In the genomic region with DNA sequence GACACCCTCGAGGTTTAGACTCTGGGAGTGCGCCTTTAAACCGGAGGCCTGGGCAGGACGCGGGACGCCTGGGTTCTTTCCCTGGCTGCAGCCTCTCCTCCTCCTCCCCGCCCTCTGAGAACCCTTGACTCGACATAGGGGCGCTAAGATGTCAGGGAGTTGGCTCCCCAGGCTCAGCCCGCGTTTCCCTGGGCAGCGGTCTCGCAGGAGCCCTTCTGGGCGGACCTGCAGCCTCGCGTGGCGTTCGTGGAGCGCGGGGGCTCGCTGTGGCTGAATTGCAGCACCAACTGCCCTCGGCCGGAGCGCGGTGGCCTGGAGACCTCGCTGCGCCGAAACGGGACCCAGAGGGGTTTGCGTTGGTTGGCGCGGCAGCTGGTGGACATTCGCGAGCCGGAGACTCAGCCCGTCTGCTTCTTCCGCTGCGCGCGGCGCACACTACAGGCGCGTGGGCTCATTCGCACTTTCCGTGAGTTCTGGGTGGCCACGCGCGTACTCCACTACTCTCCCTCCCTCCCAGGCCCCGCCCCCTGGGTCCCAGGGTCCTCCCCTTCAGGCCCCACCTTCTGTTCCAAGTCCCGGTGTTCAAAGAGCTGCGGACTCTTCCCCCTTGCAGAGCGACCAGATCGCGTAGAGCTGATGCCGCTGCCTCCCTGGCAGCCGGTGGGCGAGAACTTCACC, we compare ENCODE assay signal across 1 cellular context.
A peak's percentile ranks its signal among the peaks of the same experiment; 100 is the strongest.
TF ChIP-seq lines count a peak whose summit lies in the region.

No MANE protein-coding gene starts in this region.

TF ChIP-seq in K562, 482 proteins besides CTCF, POLR2A, EP300 and RAD21 (continued from another document and continues in another):
- TF ChIP-seq ETS2 (tag; IDR thresholded peaks at IDR 0.05; ENCODE audit: borderline replicate concordance, poor library complexity, severe bottlenecking) (no peak), CREB1 (IDR thresholded peaks at IDR 0.05) (no peak), CREB1 (CRISPR knock-in tag; IDR thresholded peaks at IDR 0.05) (peak; percentile 47; the same call in 1 of the 2 replicates), SNIP1 (IDR thresholded peaks at IDR 0.05; ENCODE audit: low read depth) (no peak), EHMT2 (IDR thresholded peaks at IDR 0.05) (no peak), ZNF282 (CRISPR knock-in tag; IDR thresholded peaks at IDR 0.05) (no peak), MCM7 (IDR thresholded peaks at IDR 0.05) (no peak), ZNF707 (CRISPR knock-in tag; conservative IDR thresholded peaks at IDR 0.05) (no peak), CREB3 (tag; conservative IDR thresholded peaks at IDR 0.05; ENCODE audit: low read depth) (no peak), KAT8 (IDR thresholded peaks at IDR 0.05; ENCODE audit: low read depth) (no peak), RFX1 (IDR thresholded peaks at IDR 0.05) (no peak), ZKSCAN8 (CRISPR knock-in tag; IDR thresholded peaks at IDR 0.05) (no peak), SREBF2 (CRISPR knock-in tag; IDR thresholded peaks at IDR 0.05) (0 out of 2 replicates have a peak, but pooled peaks have one; percentile 72), SMAD3 (CRISPR knock-in tag; conservative IDR thresholded peaks at IDR 0.05) (no peak), ZNF551 (CRISPR knock-in tag; IDR thresholded peaks at IDR 0.05) (no peak), GABPB1 (CRISPR knock-in tag; IDR thresholded peaks at IDR 0.05) (peak; percentile 54), CBFA2T3 (IDR thresholded peaks at IDR 0.05) (no peak), ZNF143 (CRISPR knock-in tag; IDR thresholded peaks at IDR 0.05) (no peak), ZNF764 (CRISPR knock-in tag; IDR thresholded peaks at IDR 0.05; ENCODE audit: low read depth) (no peak), GABPB2 (CRISPR knock-in tag; conservative IDR thresholded peaks at IDR 0.05) (no peak), GTF3C2 (IDR thresholded peaks at IDR 0.05; ENCODE audit: borderline replicate concordance, extremely low read depth, insufficient read length) (no peak), E2F4 (CRISPR knock-in tag; IDR thresholded peaks at IDR 0.05; ENCODE audit: low read depth) (no peak), HIVEP1 (CRISPR knock-in tag; IDR thresholded peaks at IDR 0.05) (no peak), IFI16 (CRISPR knock-in tag; IDR thresholded peaks at IDR 0.05) (no peak), FOXA3 (CRISPR knock-in tag; conservative IDR thresholded peaks at IDR 0.05 in 1 of 2, IDR thresholded peaks at IDR 0.05 in 1 of 2) (no peak), HNRNPH1 (optimal IDR thresholded peaks at IDR 0.05; ENCODE audit: low read depth, low read length) (no peak), SRSF3 (IDR thresholded peaks at IDR 0.05; ENCODE audit: insufficient read depth, low read length) (no peak), MLX (CRISPR knock-in tag; conservative IDR thresholded peaks at IDR 0.05) (no peak), XRCC5 (IDR thresholded peaks at IDR 0.05; ENCODE audit: low read depth, low read length) (no peak), ELF1 (tag; IDR thresholded peaks at IDR 0.05) (no peak), PATZ1 (CRISPR knock-in tag; IDR thresholded peaks at IDR 0.05; ENCODE audit: borderline replicate concordance) (no peak), ZEB2 (IDR thresholded peaks at IDR 0.05) (no peak), KDM4B (IDR thresholded peaks at IDR 0.05; ENCODE audit: borderline replicate concordance in 2 of 2, low read depth in 1 of 2) (no peak), ZC3H11A (IDR thresholded peaks at IDR 0.05; ENCODE audit: low read depth, low read length) (0 out of 2 replicates have a peak, but pooled peaks have one; percentile 10), E2F6 (IDR thresholded peaks at IDR 0.05; ENCODE audit: borderline replicate concordance in 1 of 2, extremely low read depth in 1 of 2, insufficient read depth in 1 of 2, insufficient read length in 1 of 2, low read depth in 1 of 2, low read length in 1 of 2, poor library complexity in 1 of 2, severe bottlenecking in 1 of 2) (peak in 1 of 2 experiments; percentile 67), GATAD2B (IDR thresholded peaks at IDR 0.05; ENCODE audit: borderline replicate concordance) (no peak), E2F3 (CRISPR knock-in tag; IDR thresholded peaks at IDR 0.05) (no peak), LEF1 (IDR thresholded peaks at IDR 0.05) (no peak), HDAC6 (IDR thresholded peaks at IDR 0.05; ENCODE audit: low read depth, low read length) (no peak), ELK3 (CRISPR knock-in tag; IDR thresholded peaks at IDR 0.05) (no peak), HNRNPUL1 (IDR thresholded peaks at IDR 0.05; ENCODE audit: low read length) (no peak), MAFG (tag; conservative IDR thresholded peaks at IDR 0.05) (no peak)
- TF ChIP-seq, protein P1, sequence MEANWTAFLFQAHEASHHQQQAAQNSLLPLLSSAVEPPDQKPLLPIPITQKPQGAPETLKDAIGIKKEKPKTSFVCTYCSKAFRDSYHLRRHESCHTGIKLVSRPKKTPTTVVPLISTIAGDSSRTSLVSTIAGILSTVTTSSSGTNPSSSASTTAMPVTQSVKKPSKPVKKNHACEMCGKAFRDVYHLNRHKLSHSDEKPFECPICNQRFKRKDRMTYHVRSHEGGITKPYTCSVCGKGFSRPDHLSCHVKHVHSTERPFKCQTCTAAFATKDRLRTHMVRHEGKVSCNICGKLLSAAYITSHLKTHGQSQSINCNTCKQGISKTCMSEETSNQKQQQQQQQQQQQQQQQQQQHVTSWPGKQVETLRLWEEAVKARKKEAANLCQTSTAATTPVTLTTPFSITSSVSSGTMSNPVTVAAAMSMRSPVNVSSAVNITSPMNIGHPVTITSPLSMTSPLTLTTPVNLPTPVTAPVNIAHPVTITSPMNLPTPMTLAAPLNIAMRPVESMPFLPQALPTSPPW (CRISPR knock-in tag; IDR thresholded peaks at IDR 0.05), result peak; percentile 74
- TF ChIP-seq, protein P2, sequence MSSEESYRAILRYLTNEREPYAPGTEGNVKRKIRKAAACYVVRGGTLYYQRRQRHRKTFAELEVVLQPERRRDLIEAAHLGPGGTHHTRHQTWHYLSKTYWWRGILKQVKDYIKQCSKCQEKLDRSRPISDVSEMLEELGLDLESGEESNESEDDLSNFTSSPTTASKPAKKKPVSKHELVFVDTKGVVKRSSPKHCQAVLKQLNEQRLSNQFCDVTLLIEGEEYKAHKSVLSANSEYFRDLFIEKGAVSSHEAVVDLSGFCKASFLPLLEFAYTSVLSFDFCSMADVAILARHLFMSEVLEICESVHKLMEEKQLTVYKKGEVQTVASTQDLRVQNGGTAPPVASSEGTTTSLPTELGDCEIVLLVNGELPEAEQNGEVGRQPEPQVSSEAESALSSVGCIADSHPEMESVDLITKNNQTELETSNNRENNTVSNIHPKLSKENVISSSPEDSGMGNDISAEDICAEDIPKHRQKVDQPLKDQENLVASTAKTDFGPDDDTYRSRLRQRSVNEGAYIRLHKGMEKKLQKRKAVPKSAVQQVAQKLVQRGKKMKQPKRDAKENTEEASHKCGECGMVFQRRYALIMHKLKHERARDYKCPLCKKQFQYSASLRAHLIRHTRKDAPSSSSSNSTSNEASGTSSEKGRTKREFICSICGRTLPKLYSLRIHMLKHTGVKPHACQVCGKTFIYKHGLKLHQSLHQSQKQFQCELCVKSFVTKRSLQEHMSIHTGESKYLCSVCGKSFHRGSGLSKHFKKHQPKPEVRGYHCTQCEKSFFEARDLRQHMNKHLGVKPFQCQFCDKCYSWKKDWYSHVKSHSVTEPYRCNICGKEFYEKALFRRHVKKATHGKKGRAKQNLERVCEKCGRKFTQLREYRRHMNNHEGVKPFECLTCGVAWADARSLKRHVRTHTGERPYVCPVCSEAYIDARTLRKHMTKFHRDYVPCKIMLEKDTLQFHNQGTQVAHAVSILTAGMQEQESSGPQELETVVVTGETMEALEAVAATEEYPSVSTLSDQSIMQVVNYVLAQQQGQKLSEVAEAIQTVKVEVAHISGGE (CRISPR knock-in tag; IDR thresholded peaks at IDR 0.05), result 0 out of 6 replicates have a peak, but pooled peaks of 1 of the 3 experiments have one; percentile 9
- TF ChIP-seq, protein P3, sequence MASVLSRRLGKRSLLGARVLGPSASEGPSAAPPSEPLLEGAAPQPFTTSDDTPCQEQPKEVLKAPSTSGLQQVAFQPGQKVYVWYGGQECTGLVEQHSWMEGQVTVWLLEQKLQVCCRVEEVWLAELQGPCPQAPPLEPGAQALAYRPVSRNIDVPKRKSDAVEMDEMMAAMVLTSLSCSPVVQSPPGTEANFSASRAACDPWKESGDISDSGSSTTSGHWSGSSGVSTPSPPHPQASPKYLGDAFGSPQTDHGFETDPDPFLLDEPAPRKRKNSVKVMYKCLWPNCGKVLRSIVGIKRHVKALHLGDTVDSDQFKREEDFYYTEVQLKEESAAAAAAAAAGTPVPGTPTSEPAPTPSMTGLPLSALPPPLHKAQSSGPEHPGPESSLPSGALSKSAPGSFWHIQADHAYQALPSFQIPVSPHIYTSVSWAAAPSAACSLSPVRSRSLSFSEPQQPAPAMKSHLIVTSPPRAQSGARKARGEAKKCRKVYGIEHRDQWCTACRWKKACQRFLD (CRISPR knock-in tag; IDR thresholded peaks at IDR 0.05), result no peak
- TF ChIP-seq, protein P4, sequence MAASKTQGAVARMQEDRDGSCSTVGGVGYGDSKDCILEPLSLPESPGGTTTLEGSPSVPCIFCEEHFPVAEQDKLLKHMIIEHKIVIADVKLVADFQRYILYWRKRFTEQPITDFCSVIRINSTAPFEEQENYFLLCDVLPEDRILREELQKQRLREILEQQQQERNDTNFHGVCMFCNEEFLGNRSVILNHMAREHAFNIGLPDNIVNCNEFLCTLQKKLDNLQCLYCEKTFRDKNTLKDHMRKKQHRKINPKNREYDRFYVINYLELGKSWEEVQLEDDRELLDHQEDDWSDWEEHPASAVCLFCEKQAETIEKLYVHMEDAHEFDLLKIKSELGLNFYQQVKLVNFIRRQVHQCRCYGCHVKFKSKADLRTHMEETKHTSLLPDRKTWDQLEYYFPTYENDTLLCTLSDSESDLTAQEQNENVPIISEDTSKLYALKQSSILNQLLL (CRISPR knock-in tag; IDR thresholded peaks at IDR 0.05; ENCODE audit: borderline replicate concordance), result no peak
